ENCODE assay signal across 14 cellular contexts in the genomic region with DNA sequence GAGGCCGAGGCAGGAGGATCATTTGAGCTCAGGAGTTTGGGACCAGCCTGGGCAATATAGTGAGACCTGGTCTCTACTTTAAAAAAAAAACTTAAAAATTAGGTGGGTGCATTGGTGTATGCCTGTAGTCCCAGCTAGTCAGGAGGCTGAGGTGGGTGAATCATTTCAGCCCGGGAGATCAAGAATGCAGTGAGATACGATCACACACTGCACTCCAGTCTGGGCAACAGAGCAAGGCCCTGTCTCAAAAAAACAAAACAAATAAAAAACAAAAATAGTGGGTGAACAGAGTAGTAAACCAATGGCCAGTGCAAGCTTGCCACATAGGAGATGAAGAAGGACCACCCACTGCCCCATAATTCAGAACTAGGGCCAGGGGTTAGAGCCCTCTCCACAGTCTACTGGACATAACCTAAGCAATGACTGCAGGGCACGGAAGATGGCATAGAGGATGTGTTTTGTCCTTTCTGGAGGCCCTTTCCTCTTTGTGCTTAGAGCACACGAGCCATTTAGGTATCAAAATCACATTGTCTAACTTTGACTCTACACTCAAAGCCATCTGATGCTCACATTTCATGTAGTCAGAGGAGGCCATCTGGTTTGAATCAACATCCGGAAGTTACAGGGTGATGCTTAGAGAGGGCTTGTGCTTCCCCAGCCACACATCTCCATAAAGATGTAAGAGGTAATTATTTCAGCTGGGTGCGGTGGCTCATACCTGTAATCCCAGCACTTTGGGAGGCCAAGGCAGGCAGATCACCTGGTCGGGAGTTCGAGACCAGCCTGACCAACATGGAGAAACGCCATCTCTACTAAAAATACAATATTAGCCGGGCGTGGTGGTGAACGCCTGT. TPM values are rescaled to one million over a fixed set of nuclear protein-coding genes. Genes with fewer than 3 reads are reported as not detected.
A peak's percentile ranks its signal among the peaks of the same experiment; 100 is the strongest.
DNase-seq lines count a peak whose midpoint lies in the region; ATAC-seq and TF ChIP-seq lines count a peak whose summit lies in the region.
"Had no signal": no experiment of that assay in that cellular context is flagged by ENCODE, and none has a peak within 500 bp of the region (broad histone marks: within the 10 kb centered on the region; RNA-seq: fewer than 3 reads in every experiment).

No MANE protein-coding gene starts in this region.

- H3K27ac Mint-ChIP-seq in CD4-positive, alpha-beta T cell, result peak overlapping the region; percentile 99
- H3K27ac Mint-ChIP-seq in activated T-cell treated with anti-CD3 and anti-CD28 coated beads, Interleukin-2, amount 50 U/mL, for 72 hours, result peak overlapping the region; percentile 99
- H3K27ac Mint-ChIP-seq in naive thymus-derived CD4-positive, alpha-beta T cell, result peak overlapping the region; percentile 93 to 100 (median 97)

- no peak for TF ChIP-seq POLR2A in tibial nerve (IDR thresholded peaks at IDR 0.05)

- H3K9me3 Mint-ChIP-seq in CD4-positive, alpha-beta T cell, result no peaks in the 10 kb centered on the region
- H3K9me3 Mint-ChIP-seq in activated T-cell treated with anti-CD3 and anti-CD28 coated beads, Interleukin-2, amount 50 U/mL, for 72 hours, result no peaks in the 10 kb centered on the region
- peaks cover 0 to 3% (median 0%) of the 10 kb centered on the region in 11 donors for H3K9me3 Mint-ChIP-seq in naive thymus-derived CD4-positive, alpha-beta T cell

- H3K27me3 Mint-ChIP-seq in CD4-positive, alpha-beta T cell, result no peaks in the 10 kb centered on the region
- H3K27me3 Mint-ChIP-seq in activated T-cell treated with anti-CD3 and anti-CD28 coated beads, Interleukin-2, amount 50 U/mL, for 72 hours (ENCODE audit: low read depth), result no peaks in the 10 kb centered on the region
- no peaks in the 10 kb centered on the region for H3K27me3 Mint-ChIP-seq in naive thymus-derived CD4-positive, alpha-beta T cell

- CTCF ChIA-PET in CD4-positive, alpha-beta T cell (lab: Charles Lee), result interaction anchor here (2.0 to 6.0 kb wide), 3 partner anchors 12 to 49 kb away, joined by 5 to 56 read pairs (median 10); partner anchors contain the start of gene CD2
- CTCF ChIA-PET in naive thymus-derived CD4-positive, alpha-beta T cell (lab: Charles Lee), result interaction anchor here (0.6 to 6.1 kb wide), 5 partner anchors 12 to 51 kb away, joined by 3 to 60 read pairs (median 5); no protein-coding TSS in a partner anchor

- peaks cover 100% of the 10 kb centered on the region for H3K4me1 Mint-ChIP-seq in CD4-positive, alpha-beta T cell (ENCODE audit: low read depth)
- peaks cover 100% of the 10 kb centered on the region for H3K4me1 Mint-ChIP-seq in activated T-cell treated with anti-CD3 and anti-CD28 coated beads, Interleukin-2, amount 50 U/mL, for 72 hours (ENCODE audit: low read depth)
- H3K4me1 Mint-ChIP-seq in naive thymus-derived CD4-positive, alpha-beta T cell, result peaks cover 79 to 100% (median 99%) of the 10 kb centered on the region in 7 donors

- H3K36me3 ChIP-seq in naive thymus-derived CD4-positive, alpha-beta T cell (ENCODE audit: control insufficient read depth in 2 of 3, insufficient read depth in 3 of 3, low read length in 3 of 3), result peaks cover 31 to 52% (median 39%) of the 10 kb centered on the region in 3 experiments
- no peaks in the 10 kb centered on the region for H3K36me3 ChIP-seq in tibial nerve
- H3K36me3 ChIP-seq: gastroesophageal sphincter, SJCRH30 had no signal

- POLR2A ChIA-PET in CD4-positive, alpha-beta T cell (lab: Charles Lee), result interaction anchor here (3.0 to 15.0 kb wide), 6 partner anchors 11 to 293 kb away, joined by 8 to 412 read pairs (median 169); partner anchors contain the start of genes CD2 and TTF2
- POLR2A ChIA-PET in naive thymus-derived CD4-positive, alpha-beta T cell (lab: Charles Lee), result interaction anchor here (0.9 to 13.4 kb wide), 14 partner anchors 11 to 293 kb away, joined by 3 to 367 read pairs (median 4); partner anchors contain the start of genes CD2 and TTF2

- DNase-seq in CD4-positive, alpha-beta T cell, result peak in 3 of 10 experiments; percentile 31 to 48 (median 41)
- DNase-seq in Jurkat, Clone E6-1 (ENCODE audit: low read depth, low spot score), result peak; percentile 74
- DNase-seq in activated T-cell treated with anti-CD3 and anti-CD28 coated beads, Interleukin-2, amount 50 U/mL, for 72 hours, result peak; percentile 63 to 67
- peak in 6 of 9 donors; percentile 46 to 70 (median 58) for DNase-seq in naive thymus-derived CD4-positive, alpha-beta T cell
- no peak for DNase-seq in tibial nerve (ENCODE audit: low spot score in 2 of 2)
- no peak for DNase-seq in inferior parietal cortex (ENCODE audit: extremely low spot score)
- DNase-seq: effector CD8-positive, alpha-beta T cell; NCI-H1417; NCI-H748 treated with DMSO at 0.1 percent for 48 hours; psoas muscle; SJCRH30 had no signal

- peak overlapping the region; percentile 88 for H3K27ac ChIP-seq in CD4-positive, alpha-beta T cell (ENCODE audit: low read depth, low read length)
- H3K27ac ChIP-seq in naive thymus-derived CD4-positive, alpha-beta T cell (ENCODE audit: low read depth, low read length), result peak overlapping the region; percentile 89
- H3K27ac ChIP-seq in tibial nerve, result no peak overlapping the region
- H3K27ac ChIP-seq: gastroesophageal sphincter, psoas muscle, SJCRH30 had no signal

- H3K4me1 ChIP-seq in naive thymus-derived CD4-positive, alpha-beta T cell (ENCODE audit: control insufficient read depth in 2 of 2, insufficient read depth in 2 of 2, low read length in 2 of 2), result peaks cover 96 to 98% of the 10 kb centered on the region in 2 donors
- peaks cover 0 to 11% (median 4%) of the 10 kb centered on the region in 4 donors for H3K4me1 ChIP-seq in tibial nerve
- H3K4me1 ChIP-seq: gastroesophageal sphincter, psoas muscle, SJCRH30 had no signal

- ATAC-seq in CD4-positive, alpha-beta T cell (ENCODE audit: poor library complexity), result peak; percentile 40
- ATAC-seq in activated T-cell treated with anti-CD3 and anti-CD28 coated beads, Interleukin-2, amount 50 U/mL, for 72 hours (replicated peaks in 1 of 2), result peak; percentile 8 to 25
- ATAC-seq in naive thymus-derived CD4-positive, alpha-beta T cell, result peak; percentile 31
- ATAC-seq in HG03280 (IDR thresholded peaks at IDR 0.05; ENCODE audit: unreplicated experiment), result no peak
- ATAC-seq: gastroesophageal sphincter, psoas muscle had no signal

- TF ChIP-seq EP300 in tibial nerve (IDR thresholded peaks at IDR 0.05), result no peak

- H3K4me3 ChIP-seq in Jurkat, Clone E6-1 (ENCODE audit: low read length), result no peak overlapping the region
- no peak overlapping the region for H3K4me3 ChIP-seq in naive thymus-derived CD4-positive, alpha-beta T cell (ENCODE audit: low read length)
- H3K4me3 ChIP-seq in tibial nerve, result no peak overlapping the region
- H3K4me3 ChIP-seq: gastroesophageal sphincter, psoas muscle, SJCRH30 had no signal

- WGBS in tibial nerve, 2 donors, result 89% methylated on average over 13 of the region's 13 CpGs

- H3K4me3 Mint-ChIP-seq in CD4-positive, alpha-beta T cell, result peak overlapping the region; percentile 81
- peak overlapping the region; percentile 98 to 99 for H3K4me3 Mint-ChIP-seq in activated T-cell treated with anti-CD3 and anti-CD28 coated beads, Interleukin-2, amount 50 U/mL, for 72 hours
- peak overlapping the region; percentile 55 to 99 (median 80) for H3K4me3 Mint-ChIP-seq in naive thymus-derived CD4-positive, alpha-beta T cell

- H3K27me3 ChIP-seq in CD4-positive, alpha-beta T cell (ENCODE audit: control insufficient read depth, insufficient read depth, low read length), result no peaks in the 10 kb centered on the region
- no peaks in the 10 kb centered on the region for H3K27me3 ChIP-seq in naive thymus-derived CD4-positive, alpha-beta T cell (ENCODE audit: control insufficient read depth in 2 of 2, insufficient read depth in 2 of 2, low read length in 2 of 2)
- no peaks in the 10 kb centered on the region for H3K27me3 ChIP-seq in tibial nerve
- H3K27me3 ChIP-seq: gastroesophageal sphincter, SJCRH30 had no signal

- intact Hi-C loops in CD4-positive, alpha-beta T cell (cut with DNase I, micrococcal nuclease), result loop anchor here in 1 of 2 experiments (10.0 kb wide), 2 partner anchors 168 to 288 kb away; no protein-coding TSS in a partner anchor
- intact Hi-C loops in naive thymus-derived CD4-positive, alpha-beta T cell (cut with micrococcal nuclease), result loop anchor here in 1 of 2 donors (5.0 to 10.0 kb wide), 2 partner anchors 165 to 262 kb away; no protein-coding TSS in a partner anchor

- TF ChIP-seq CTCF in CD4-positive, alpha-beta T cell (IDR thresholded peaks at IDR 0.05), result no peak
- TF ChIP-seq CTCF in tibial nerve (IDR thresholded peaks at IDR 0.05), result no peak

- H3K9me3 ChIP-seq in CD4-positive, alpha-beta T cell (ENCODE audit: control insufficient read depth, low read length), result no peaks in the 10 kb centered on the region
- H3K9me3 ChIP-seq in naive thymus-derived CD4-positive, alpha-beta T cell (ENCODE audit: control insufficient read depth in 2 of 3, low read length in 3 of 3), result no peaks in the 10 kb centered on the region
- H3K9me3 ChIP-seq in tibial nerve, result no peaks in the 10 kb centered on the region
- H3K9me3 ChIP-seq: gastroesophageal sphincter, psoas muscle, SJCRH30 had no signal

- H3K36me3 Mint-ChIP-seq in CD4-positive, alpha-beta T cell (ENCODE audit: low read depth), result peaks cover 81% of the 10 kb centered on the region
- peaks cover 45 to 64% of the 10 kb centered on the region in 2 donors for H3K36me3 Mint-ChIP-seq in activated T-cell treated with anti-CD3 and anti-CD28 coated beads, Interleukin-2, amount 50 U/mL, for 72 hours (ENCODE audit: insufficient read depth in 2 of 2)
- H3K36me3 Mint-ChIP-seq in naive thymus-derived CD4-positive, alpha-beta T cell, result peaks cover 25 to 87% (median 59%) of the 10 kb centered on the region in 5 donors

RNA-seq across cellular contexts. Expression of gene CD2, which starts 12.6 kb away (rescaled TPM):
- 100 to 1,000 TPM; 150 to 151 TPM for total RNA-seq in CD4-positive, alpha-beta T cell
- polyA plus RNA-seq in Jurkat, Clone E6-1 (2012; ENCODE audit: insufficient read depth, insufficient read length), result 5.6 TPM
- total RNA-seq in activated T-cell treated with anti-CD3 and anti-CD28 coated beads, Interleukin-2, amount 50 U/mL, for 72 hours, result 100 to 1,000 TPM; 232 to 298 TPM
- 100 to 1,000 TPM; 105 to 307 (median 174) TPM for total RNA-seq in naive thymus-derived CD4-positive, alpha-beta T cell
- 100 to 1,000 TPM; 195 to 217 TPM for polyA plus RNA-seq in naive thymus-derived CD4-positive, alpha-beta T cell
- 1 to 10 TPM in 2 of 4 donors, under 1 TPM in 1, not detected in 1; 0.60 to 5.1 (median 1.5) TPM for total RNA-seq in tibial nerve
- total RNA-seq: SJCRH30 had no signal
- polyA plus RNA-seq: keratinocyte had no signal

Comparison
In these comparisons a context has a peak if more than half of its experiments do, and no peak if none do; other contexts are left out.
1. DNase-seq: peak in Jurkat, Clone E6-1 (single experiment), activated T-cell treated with anti-CD3 and anti-CD28 coated beads, Interleukin-2, amount 50 U/mL, for 72 hours (2 of 2) and naive thymus-derived CD4-positive, alpha-beta T cell (6 of 9); none in tibial nerve (0 of 2) and inferior parietal cortex (single experiment).
2. H3K27ac ChIP-seq: peak in CD4-positive, alpha-beta T cell (single experiment) and naive thymus-derived CD4-positive, alpha-beta T cell (single experiment); none in tibial nerve (0 of 4).
3. RNA of gene CD2, which starts 12.6 kb away (total RNA-seq): 232 to 298 TPM in activated T-cell treated with anti-CD3 and anti-CD28 coated beads, Interleukin-2, amount 50 U/mL, for 72 hours, 105 to 307 TPM in naive thymus-derived CD4-positive, alpha-beta T cell and 150 to 151 TPM in CD4-positive, alpha-beta T cell; 0.60 to 5.1 TPM in tibial nerve; every median in the first group is over 10 times any median in the second.
4. Peak in every context shown above with its lines, with median percentiles within 50 percentile points of each other: H3K27ac Mint-ChIP-seq and H3K4me3 Mint-ChIP-seq.